7 cellular contexts compared by ENCODE assay signal in the genomic region with DNA sequence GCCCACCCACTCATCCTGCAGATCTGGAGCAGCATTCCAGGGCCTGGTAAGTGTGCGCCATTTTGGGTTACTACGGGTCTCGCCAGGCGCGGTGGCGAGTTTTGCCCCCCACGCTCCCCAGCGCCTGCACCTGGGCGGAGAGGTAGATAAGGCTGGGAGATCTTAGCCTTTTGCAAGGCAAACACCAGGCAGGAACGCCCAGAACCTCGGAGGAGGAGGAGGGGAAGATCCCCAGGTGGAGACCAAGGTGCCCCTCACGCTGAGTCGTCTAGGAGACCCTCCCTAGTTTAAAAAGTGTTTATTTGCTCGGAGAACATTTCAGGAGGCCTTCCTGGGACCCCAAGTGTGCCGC. TPM values are rescaled to one million over a fixed set of nuclear protein-coding genes. Genes with fewer than 3 reads are reported as not detected.
A peak's percentile ranks its signal among the peaks of the same experiment; 100 is the strongest.
DNase-seq lines count a peak whose midpoint lies in the region; ATAC-seq and TF ChIP-seq lines count a peak whose summit lies in the region.

No MANE protein-coding gene starts in this region.

- no peak for TF ChIP-seq CTCF in smooth muscle cell (IDR thresholded peaks at IDR 0.05; ENCODE audit: borderline replicate concordance, insufficient read depth, poor library complexity, severe bottlenecking)
- TF ChIP-seq CTCF in CD4-positive, alpha-beta T cell (IDR thresholded peaks at IDR 0.05): no peak

- H3K27me3 Mint-ChIP-seq in CD4-positive, alpha-beta T cell: peaks cover 45% of the 10 kb centered on the region

- no peaks in the 10 kb centered on the region for H3K9me3 Mint-ChIP-seq in CD4-positive, alpha-beta T cell

- no peak for ATAC-seq in CD4-positive, alpha-beta T cell (ENCODE audit: poor library complexity)

- CTCF ChIA-PET in CD4-positive, alpha-beta T cell (lab: Charles Lee): no interaction called here

- H3F3A ChIP-seq in smooth muscle cell (ENCODE audit: low read depth): peaks cover 14% of the 10 kb centered on the region

- no peak overlapping the region for H3K27ac Mint-ChIP-seq in CD4-positive, alpha-beta T cell

- peak overlapping the region; percentile 83 for H3K4me2 ChIP-seq in smooth muscle cell

- no peak for DNase-seq in adipocyte (ENCODE audit: low read depth)
- DNase-seq in islet precursor cell: peak; percentile 51
- no peak for DNase-seq in smooth muscle cell (lab: John Stamatoyannopoulos, UW; ENCODE audit: unreplicated experiment)
- DNase-seq in HPDE6-E6E7 (ENCODE audit: extremely low spot score): no peak
- no peak for DNase-seq in GM19238 (ENCODE audit: insufficient read length, low spot score)
- DNase-seq in CD4-positive, alpha-beta T cell: no peak

- H3K4me3 ChIP-seq in HUES48 (ENCODE audit: low read depth, low read length) (peak overlapping the region; percentile 61), adipocyte (ENCODE audit: low read length) (peak overlapping the region; percentile 13), smooth muscle cell (peak overlapping the region; percentile 63)

- H3K4me1 ChIP-seq in HUES48 (ENCODE audit: control insufficient read depth, insufficient read depth, low read length) (peaks cover 12% of the 10 kb centered on the region; the same call in 1 of the 2 replicates), adipocyte (ENCODE audit: control insufficient read depth, insufficient read depth, low read length) (no peaks in the 10 kb centered on the region), smooth muscle cell (ENCODE audit: low read depth) (peaks cover 8% of the 10 kb centered on the region)

- POLR2A ChIA-PET in CD4-positive, alpha-beta T cell (lab: Charles Lee): no interaction called here

- H3K27ac ChIP-seq in HUES48 (ENCODE audit: low read depth, low read length): no peak overlapping the region
- H3K27ac ChIP-seq in smooth muscle cell (ENCODE audit: low read depth): no peak overlapping the region
- H3K27ac ChIP-seq in CD4-positive, alpha-beta T cell (ENCODE audit: low read depth, low read length): no peak overlapping the region

- H3K36me3 ChIP-seq in HUES48 (ENCODE audit: control insufficient read depth, insufficient read depth, low read length) (no peaks in the 10 kb centered on the region), adipocyte (ENCODE audit: control insufficient read depth, insufficient read depth, low read length, severe bottlenecking) (no peaks in the 10 kb centered on the region), smooth muscle cell (ENCODE audit: low read depth) (no peaks in the 10 kb centered on the region)

- no peak overlapping the region for H2AFZ ChIP-seq in smooth muscle cell (ENCODE audit: low read depth)

- H3K9me3 ChIP-seq in HUES48 (ENCODE audit: control insufficient read depth, insufficient read depth, low read length) (no peaks in the 10 kb centered on the region), adipocyte (ENCODE audit: control insufficient read depth, low read length) (no peaks in the 10 kb centered on the region), smooth muscle cell (replicated peaks; ENCODE audit: low read depth) (no peaks in the 10 kb centered on the region)
- no peaks in the 10 kb centered on the region for H3K9me3 ChIP-seq in CD4-positive, alpha-beta T cell (ENCODE audit: control insufficient read depth, low read length)

- no peak overlapping the region for H3K4me3 Mint-ChIP-seq in CD4-positive, alpha-beta T cell

- H3K9ac ChIP-seq in HUES48 (ENCODE audit: low read depth, low read length) (no peak overlapping the region), adipocyte (ENCODE audit: low read length) (peak overlapping the region; percentile 28), smooth muscle cell (ENCODE audit: low read depth) (no peak overlapping the region)

- WGBS in smooth muscle cell (ENCODE audit: low lambda C conversion rate): 63% methylated on average over 14 of the region's 15 CpGs

- H4K20me1 ChIP-seq in smooth muscle cell (ENCODE audit: low read depth): no peaks in the 10 kb centered on the region

- H3K36me3 Mint-ChIP-seq in CD4-positive, alpha-beta T cell (ENCODE audit: low read depth): no peaks in the 10 kb centered on the region

- H3K4me1 Mint-ChIP-seq in CD4-positive, alpha-beta T cell (ENCODE audit: low read depth): peaks cover 5% of the 10 kb centered on the region

- intact Hi-C loops in CD4-positive, alpha-beta T cell (cut with DNase I, micrococcal nuclease): loop anchor here in 1 of 2 experiments (5.0 kb wide), 1 partner anchor 118 kb away; no protein-coding TSS in a partner anchor

- H3K27me3 ChIP-seq in HUES48 (ENCODE audit: control insufficient read depth, insufficient read depth, low read length) (peaks cover 48% of the 10 kb centered on the region), adipocyte (replicated peaks; ENCODE audit: control insufficient read depth, insufficient read depth, low read length) (peaks cover 24% of the 10 kb centered on the region), smooth muscle cell (ENCODE audit: low read depth) (peaks cover 8% of the 10 kb centered on the region)
- peaks cover 45% of the 10 kb centered on the region for H3K27me3 ChIP-seq in CD4-positive, alpha-beta T cell (ENCODE audit: control insufficient read depth, insufficient read depth, low read length)

- H3K79me2 ChIP-seq in smooth muscle cell (ENCODE audit: low read depth): no peaks in the 10 kb centered on the region

RNA-seq across cellular contexts. Expression of a gene that starts 0.4 kb away (rescaled TPM):
- 11.1 and 24.0 TPM in 2 replicates for total RNA-seq in smooth muscle cell
- polyA plus RNA-seq in smooth muscle cell: 70.8 and 72.0 TPM in 2 replicates
- not detected for total RNA-seq in CD4-positive, alpha-beta T cell

Comparison
In these comparisons a context has a peak if more than half of its experiments do, and no peak if none do; other contexts are left out.
1. H3K4me3 ChIP-seq: peak in every context shown above with its lines; median percentile 63 in smooth muscle cell; 61 in HUES48; 13 in adipocyte.
2. RNA of a gene that starts 0.4 kb away (total RNA-seq): 11.1 to 24.0 TPM in smooth muscle cell; not detected in CD4-positive, alpha-beta T cell; every median in the first group is over 10 times any median in the second.